In the genomic region with DNA sequence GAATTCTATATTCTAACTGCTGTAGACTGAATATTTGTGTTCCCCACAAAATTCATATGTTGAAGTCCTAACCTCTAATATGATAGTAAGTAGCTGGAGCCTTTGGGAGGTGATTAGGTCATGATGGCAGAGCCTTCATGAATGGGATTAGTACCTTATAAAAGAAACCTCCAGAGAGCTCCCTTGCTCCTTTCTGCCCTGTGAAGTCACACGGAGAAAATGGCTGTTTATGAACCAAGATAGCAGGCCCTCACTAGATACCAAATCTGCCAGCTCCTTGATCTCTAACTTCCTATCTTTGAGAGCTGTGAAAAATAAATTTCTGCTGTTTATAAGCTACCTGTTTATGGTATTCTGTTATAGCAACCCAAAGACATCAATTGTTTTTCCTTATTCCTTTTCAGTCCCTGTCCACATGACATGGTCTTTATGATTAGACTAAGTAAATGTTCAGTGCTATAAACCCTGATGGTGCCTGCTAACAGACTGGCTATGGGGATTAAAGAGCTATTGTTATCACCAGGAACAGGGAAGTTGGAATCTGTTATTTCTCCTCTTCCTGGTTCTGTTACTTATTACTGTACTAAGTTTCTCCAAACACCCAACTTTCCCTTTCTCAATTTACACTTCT, we compare ENCODE assay signal across 1 cellular context.
TF ChIP-seq lines count a peak whose summit lies in the region.

No MANE protein-coding gene starts in this region.

TF ChIP-seq in HepG2, 621 proteins besides CTCF, POLR2A, EP300 and RAD21:
- TF ChIP-seq ZNF510 (CRISPR knock-in tag; IDR thresholded peaks at IDR 0.05; ENCODE audit: low read depth) (no peak), ELF3 (CRISPR knock-in tag; IDR thresholded peaks at IDR 0.05) (peak; percentile 42; the same call in 1 of the 2 replicates), PAX8 (CRISPR knock-in tag; IDR thresholded peaks at IDR 0.05; ENCODE audit: borderline replicate concordance) (no peak)
